ENCODE assay signal across 8 cellular contexts in the genomic region with DNA sequence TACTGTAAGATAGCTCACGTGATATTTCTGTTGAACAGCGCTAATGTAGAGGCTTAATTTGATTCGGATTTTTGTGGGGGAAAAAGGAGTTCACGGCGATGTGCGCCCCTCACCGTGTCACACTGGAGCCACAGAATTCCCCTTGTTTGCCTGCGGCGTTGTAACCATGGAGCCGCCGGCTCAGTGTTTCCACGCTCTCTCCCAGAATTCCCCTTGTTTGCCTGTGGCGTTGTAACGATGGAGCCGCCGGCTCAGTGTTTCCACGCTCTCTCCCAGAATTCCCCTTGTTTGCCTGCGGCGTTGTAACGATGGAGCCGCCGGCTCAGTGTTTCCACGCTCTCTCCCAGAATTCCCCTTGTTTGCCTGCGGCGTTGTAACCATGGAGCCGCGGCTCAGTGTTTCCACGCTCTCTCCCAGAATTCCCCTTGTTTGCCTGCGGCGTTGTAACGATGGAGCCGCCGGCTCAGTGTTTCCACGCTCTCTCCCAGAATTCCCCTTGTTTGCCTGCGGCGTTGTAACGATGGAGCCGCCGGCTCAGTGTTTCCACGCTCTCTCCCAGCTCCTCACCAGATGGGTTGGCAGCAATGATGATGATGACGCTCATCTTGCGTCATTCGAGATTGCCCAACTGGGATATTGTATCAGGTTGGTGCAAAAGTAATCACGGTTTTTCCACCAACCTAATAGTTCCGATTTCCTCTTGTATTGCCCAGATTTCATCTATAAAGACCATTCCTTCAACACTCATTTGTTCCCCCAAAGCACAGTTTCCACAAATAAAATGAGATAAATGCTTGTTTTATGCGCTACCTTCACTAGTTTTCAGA.
DNase-seq lines count a peak whose midpoint lies in the region; ATAC-seq and TF ChIP-seq lines count a peak whose summit lies in the region.
"Not testable (repeated sequence)": the region's sequence is repeated elsewhere in the genome, so short reads cannot be mapped to it uniquely, and the experiment has no call there.

No MANE protein-coding gene starts in this region.

- POLR2A ChIA-PET in A673 (lab: Charles Lee; ENCODE audit: low non-redundant PET) = not testable (repeated sequence)

- BruUV-seq in A673 (replicated peaks; lab: Mats Ljungman, UMichigan) = not testable (repeated sequence)

- CTCF ChIA-PET in A673 (lab: Charles Lee) = interaction anchor here (0.7 kb wide), 1 partner anchor 308 kb away, joined by 9 read pairs; no protein-coding TSS in a partner anchor

- not testable (repeated sequence) for H3K36me3 ChIP-seq in A673 (ENCODE audit: insufficient read depth, low read length, poor library complexity, severe bottlenecking)

- H3K4me3 ChIP-seq in A673 (ENCODE audit: low read depth, low read length, poor library complexity, severe bottlenecking) (peak overlapping the region; percentile 48), choroid plexus epithelial cell (ENCODE audit: low read depth, low read length) (peak overlapping the region; percentile 7)
- not testable (repeated sequence) for H3K4me3 ChIP-seq in fibroblast of the aortic adventitia (ENCODE audit: low read depth, low read length)

- ATAC-seq in activated T-helper 17 cell treated with anti-CD3 and anti-CD28 coated beads, Interleukin-2, amount 50 U/mL, for 72 hours (replicated peaks) = not testable (repeated sequence)

- H3K9me3 Mint-ChIP-seq in activated T-helper 17 cell treated with anti-CD3 and anti-CD28 coated beads, Interleukin-2, amount 50 U/mL, for 72 hours = not testable (repeated sequence)

- H3K27me3 Mint-ChIP-seq in activated T-helper 17 cell treated with anti-CD3 and anti-CD28 coated beads, Interleukin-2, amount 50 U/mL, for 72 hours = not testable (repeated sequence)

- DNase-seq in A673 (ENCODE audit: low spot score) (peak; percentile 77), GM04504 (ENCODE audit: low read depth) (peak; percentile 62), NCI-H69 (lab: John Stamatoyannopoulos, UW) (peak; percentile 76), choroid plexus epithelial cell (ENCODE audit: low read depth) (peak; percentile 61), fibroblast of the aortic adventitia (ENCODE audit: low read depth) (peak; percentile 71), left kidney (ENCODE audit: low read depth, low spot score) (peak; percentile 33), renal cortical epithelial cell (ENCODE audit: low read depth) (peak; percentile 31)

- H3K4me1 Mint-ChIP-seq in activated T-helper 17 cell treated with anti-CD3 and anti-CD28 coated beads, Interleukin-2, amount 50 U/mL, for 72 hours = not testable (repeated sequence)

- H3K9me3 ChIP-seq in A673 (ENCODE audit: low read depth, low read length, poor library complexity, severe bottlenecking) = not testable (repeated sequence)

- not testable (repeated sequence) for H3K27me3 ChIP-seq in A673 (replicated peaks; ENCODE audit: insufficient read depth, low read depth, low read length, poor library complexity)

- H3K27ac Mint-ChIP-seq in activated T-helper 17 cell treated with anti-CD3 and anti-CD28 coated beads, Interleukin-2, amount 50 U/mL, for 72 hours = peak overlapping the region; percentile 34

- not testable (repeated sequence) for H3K36me3 Mint-ChIP-seq in activated T-helper 17 cell treated with anti-CD3 and anti-CD28 coated beads, Interleukin-2, amount 50 U/mL, for 72 hours (ENCODE audit: low read depth)

- H3K4me1 ChIP-seq in A673 (ENCODE audit: insufficient read depth, low read length, poor library complexity, severe bottlenecking) = not testable (repeated sequence)

- H3K27ac ChIP-seq in A673 (ENCODE audit: low read depth, low read length, poor library complexity, severe bottlenecking) = peak overlapping the region; percentile 69

- H3K4me3 Mint-ChIP-seq in activated T-helper 17 cell treated with anti-CD3 and anti-CD28 coated beads, Interleukin-2, amount 50 U/mL, for 72 hours = peak overlapping the region; percentile 58

- TF ChIP-seq CTCF in A673 (conservative IDR thresholded peaks at IDR 0.05; ENCODE audit: low read depth, low read length); choroid plexus epithelial cell (conservative IDR thresholded peaks at IDR 0.05; ENCODE audit: low read depth, low read length); fibroblast of the aortic adventitia (IDR thresholded peaks at IDR 0.05; ENCODE audit: insufficient read depth, low read length): not testable (repeated sequence)

- intact Hi-C loops in A673 (cut with micrococcal nuclease; ENCODE audit: unreplicated experiment) = loop anchor here (5.0 kb wide), 1 partner anchor 319 kb away; no protein-coding TSS in a partner anchor
